In the genomic region with DNA sequence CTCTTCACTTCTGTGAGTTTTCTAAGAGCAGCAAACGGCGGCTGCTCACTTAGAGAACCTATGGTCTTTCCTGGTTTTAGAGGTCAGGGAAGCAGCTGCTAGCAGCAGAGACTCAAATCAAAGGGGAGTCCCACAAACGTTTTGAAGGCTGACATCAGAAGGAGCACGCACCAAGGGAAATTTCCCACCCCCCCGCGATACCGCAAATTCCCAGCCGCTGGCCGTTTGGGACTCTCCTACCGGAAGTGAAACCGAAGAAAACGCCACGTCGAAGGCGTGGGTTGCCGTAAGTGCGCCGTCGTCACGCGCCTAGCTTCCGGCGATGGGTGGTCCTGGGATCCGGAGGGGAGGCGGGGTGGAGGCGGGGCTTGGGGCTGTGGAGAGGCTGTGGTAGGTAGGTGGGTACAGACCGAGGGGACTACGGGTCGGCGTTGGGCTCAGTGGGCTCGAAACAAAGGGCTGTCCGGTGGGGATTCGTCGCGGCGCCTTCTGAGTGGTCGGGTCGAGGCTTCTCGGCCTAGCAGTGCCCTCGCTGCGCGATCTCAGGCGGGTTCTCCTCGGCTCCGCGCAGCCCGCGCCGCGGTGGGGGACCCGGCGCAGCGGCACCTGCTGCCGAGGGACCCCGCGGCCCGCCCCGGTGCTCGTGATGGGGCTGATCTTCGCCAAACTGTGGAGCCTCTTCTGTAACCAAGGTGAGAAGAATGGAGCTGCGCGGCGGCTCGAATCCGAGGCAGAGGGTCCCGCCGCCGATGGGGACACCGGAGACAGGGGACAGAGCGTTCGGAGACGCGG, we compare ENCODE assay signal across 1 cellular context.
TF ChIP-seq lines count a peak whose summit lies in the region.

ARL5B (plus strand) TSS at position 440 of the 792 bp plus-strand sequence; CDS start at position 647, 207 bp downstream.

TF ChIP-seq in HepG2, 621 proteins besides CTCF, POLR2A, EP300 and RAD21 (continued from another document and continues in another):
- TF ChIP-seq, protein P1, sequence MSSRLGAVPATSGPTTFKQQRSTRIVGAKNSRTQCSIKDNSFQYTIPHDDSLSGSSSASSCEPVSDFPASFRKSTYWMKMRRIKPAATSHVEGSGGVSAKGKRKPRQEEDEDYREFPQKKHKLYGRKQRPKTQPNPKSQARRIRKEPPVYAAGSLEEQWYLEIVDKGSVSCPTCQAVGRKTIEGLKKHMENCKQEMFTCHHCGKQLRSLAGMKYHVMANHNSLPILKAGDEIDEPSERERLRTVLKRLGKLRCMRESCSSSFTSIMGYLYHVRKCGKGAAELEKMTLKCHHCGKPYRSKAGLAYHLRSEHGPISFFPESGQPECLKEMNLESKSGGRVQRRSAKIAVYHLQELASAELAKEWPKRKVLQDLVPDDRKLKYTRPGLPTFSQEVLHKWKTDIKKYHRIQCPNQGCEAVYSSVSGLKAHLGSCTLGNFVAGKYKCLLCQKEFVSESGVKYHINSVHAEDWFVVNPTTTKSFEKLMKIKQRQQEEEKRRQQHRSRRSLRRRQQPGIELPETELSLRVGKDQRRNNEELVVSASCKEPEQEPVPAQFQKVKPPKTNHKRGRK (CRISPR knock-in tag; IDR thresholded peaks at IDR 0.05): no peak
- TF ChIP-seq TBL1XR1 (IDR thresholded peaks at IDR 0.05; ENCODE audit: borderline replicate concordance, low read length, partially characterized antibody) (peak; percentile 40), ZBTB7A (CRISPR knock-in tag; IDR thresholded peaks at IDR 0.05) (no peak), PHF20 (CRISPR knock-in tag; IDR thresholded peaks at IDR 0.05) (peak; percentile 82), RORA (CRISPR knock-in tag; IDR thresholded peaks at IDR 0.05) (no peak), KDM4B (CRISPR knock-in tag; IDR thresholded peaks at IDR 0.05) (0 out of 2 replicates have a peak, but pooled peaks have one; percentile 61), TFDP2 (CRISPR knock-in tag; IDR thresholded peaks at IDR 0.05) (no peak), REL (CRISPR knock-in tag; conservative IDR thresholded peaks at IDR 0.05) (peak; percentile 88), ZNF629 (CRISPR knock-in tag; conservative IDR thresholded peaks at IDR 0.05) (0 out of 2 replicates have a peak, but pooled peaks have one; percentile 16), ZMYM3 (CRISPR knock-in tag; IDR thresholded peaks at IDR 0.05) (no peak), HNRNPH1 (optimal IDR thresholded peaks at IDR 0.05; ENCODE audit: low read depth, low read length) (no peak), ARNT (IDR thresholded peaks at IDR 0.05) (no peak), ZNF446 (CRISPR knock-in tag; IDR thresholded peaks at IDR 0.05) (no peak), ZNF354B (CRISPR knock-in tag; IDR thresholded peaks at IDR 0.05) (no peak), MBD4 (IDR thresholded peaks at IDR 0.05; ENCODE audit: borderline replicate concordance, low read length) (no peak), RARA (CRISPR knock-in tag; IDR thresholded peaks at IDR 0.05) (0 out of 2 replicates have a peak, but pooled peaks have one; percentile 6), ZNF451 (CRISPR knock-in tag; IDR thresholded peaks at IDR 0.05) (no peak), NFYB (CRISPR knock-in tag; IDR thresholded peaks at IDR 0.05) (peak; percentile 54; the same call in 1 of the 2 replicates), ZFP62 (CRISPR knock-in tag; IDR thresholded peaks at IDR 0.05) (no peak), ZSCAN31 (CRISPR knock-in tag; IDR thresholded peaks at IDR 0.05; ENCODE audit: low read depth) (peak; percentile 37; the same call in 1 of the 2 replicates), HDAC2 (CRISPR knock-in tag; IDR thresholded peaks at IDR 0.05) (peak; percentile 67; the same call in 1 of the 2 replicates), ZNF607 (CRISPR knock-in tag; IDR thresholded peaks at IDR 0.05; ENCODE audit: borderline replicate concordance) (peak; percentile 96), ZNF615 (CRISPR knock-in tag; IDR thresholded peaks at IDR 0.05; ENCODE audit: borderline replicate concordance) (0 out of 2 replicates have a peak, but pooled peaks have one; percentile 80), ZNF251 (CRISPR knock-in tag; IDR thresholded peaks at IDR 0.05) (no peak), ZNF253 (CRISPR knock-in tag; IDR thresholded peaks at IDR 0.05; ENCODE audit: borderline replicate concordance) (no peak), HOXA3 (CRISPR knock-in tag; IDR thresholded peaks at IDR 0.05) (peak; percentile 94), IKZF4 (CRISPR knock-in tag; IDR thresholded peaks at IDR 0.05; ENCODE audit: borderline replicate concordance, low read depth, not compliant biosample characterization) (no peak), AGO1 (IDR thresholded peaks at IDR 0.05; ENCODE audit: low read depth, low read length, poor library complexity, severe bottlenecking) (peak; percentile 39), ZNF230 (CRISPR knock-in tag; IDR thresholded peaks at IDR 0.05) (peak; percentile 51; the same call in 1 of the 2 replicates), ZNF282 (IDR thresholded peaks at IDR 0.05; ENCODE audit: partially characterized antibody) (no peak), HNF4A (CRISPR knock-in tag; IDR thresholded peaks at IDR 0.05) (peak; percentile 51), CBX5 (CRISPR knock-in tag; IDR thresholded peaks at IDR 0.05; ENCODE audit: borderline replicate concordance) (peak; percentile 42; the same call in 1 of the 2 replicates), ZNF543 (CRISPR knock-in tag; IDR thresholded peaks at IDR 0.05) (peak; percentile 22; the same call in 1 of the 2 replicates), SAFB2 (CRISPR knock-in tag; IDR thresholded peaks at IDR 0.05; ENCODE audit: borderline replicate concordance, low read depth) (peak; percentile 81), RBFOX2 (IDR thresholded peaks at IDR 0.05; ENCODE audit: low read depth, low read length) (peak; percentile 98), ZNF350 (CRISPR knock-in tag; IDR thresholded peaks at IDR 0.05; ENCODE audit: borderline replicate concordance, low read depth) (peak; percentile 55; the same call in 1 of the 2 replicates), SP5 (CRISPR knock-in tag; IDR thresholded peaks at IDR 0.05; ENCODE audit: borderline replicate concordance, low read depth) (no peak; the same call in none of the 2 replicates), TEAD2 (CRISPR knock-in tag; IDR thresholded peaks at IDR 0.05) (no peak), ATF7-NPFF (CRISPR knock-in tag; IDR thresholded peaks at IDR 0.05; ENCODE audit: low read depth) (peak; percentile 33; the same call in 1 of the 2 replicates), MTF1 (CRISPR knock-in tag; IDR thresholded peaks at IDR 0.05) (no peak), ZNF510 (CRISPR knock-in tag; IDR thresholded peaks at IDR 0.05; ENCODE audit: low read depth) (0 out of 2 replicates have a peak, but pooled peaks have one; percentile 35), MAFF (IDR thresholded peaks at IDR 0.05; ENCODE audit: low read depth, low read length) (peak; percentile 7; the same call in 1 of the 2 replicates)
- TF ChIP-seq, protein P2, sequence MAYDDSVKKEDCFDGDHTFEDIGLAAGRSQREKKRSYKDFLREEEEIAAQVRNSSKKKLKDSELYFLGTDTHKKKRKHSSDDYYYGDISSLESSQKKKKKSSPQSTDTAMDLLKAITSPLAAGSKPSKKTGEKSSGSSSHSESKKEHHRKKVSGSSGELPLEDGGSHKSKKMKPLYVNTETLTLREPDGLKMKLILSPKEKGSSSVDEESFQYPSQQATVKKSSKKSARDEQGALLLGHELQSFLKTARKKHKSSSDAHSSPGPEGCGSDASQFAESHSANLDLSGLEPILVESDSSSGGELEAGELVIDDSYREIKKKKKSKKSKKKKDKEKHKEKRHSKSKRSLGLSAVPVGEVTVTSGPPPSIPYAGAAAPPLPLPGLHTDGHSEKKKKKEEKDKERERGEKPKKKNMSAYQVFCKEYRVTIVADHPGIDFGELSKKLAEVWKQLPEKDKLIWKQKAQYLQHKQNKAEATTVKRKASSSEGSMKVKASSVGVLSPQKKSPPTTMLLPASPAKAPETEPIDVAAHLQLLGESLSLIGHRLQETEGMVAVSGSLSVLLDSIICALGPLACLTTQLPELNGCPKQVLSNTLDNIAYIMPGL (CRISPR knock-in tag; IDR thresholded peaks at IDR 0.05; ENCODE audit: borderline replicate concordance in 1 of 2, low read depth in 1 of 2): peak in 1 of 2 experiments; percentile 80; a peak in 3 of 4 replicates
- TF ChIP-seq, protein P3, sequence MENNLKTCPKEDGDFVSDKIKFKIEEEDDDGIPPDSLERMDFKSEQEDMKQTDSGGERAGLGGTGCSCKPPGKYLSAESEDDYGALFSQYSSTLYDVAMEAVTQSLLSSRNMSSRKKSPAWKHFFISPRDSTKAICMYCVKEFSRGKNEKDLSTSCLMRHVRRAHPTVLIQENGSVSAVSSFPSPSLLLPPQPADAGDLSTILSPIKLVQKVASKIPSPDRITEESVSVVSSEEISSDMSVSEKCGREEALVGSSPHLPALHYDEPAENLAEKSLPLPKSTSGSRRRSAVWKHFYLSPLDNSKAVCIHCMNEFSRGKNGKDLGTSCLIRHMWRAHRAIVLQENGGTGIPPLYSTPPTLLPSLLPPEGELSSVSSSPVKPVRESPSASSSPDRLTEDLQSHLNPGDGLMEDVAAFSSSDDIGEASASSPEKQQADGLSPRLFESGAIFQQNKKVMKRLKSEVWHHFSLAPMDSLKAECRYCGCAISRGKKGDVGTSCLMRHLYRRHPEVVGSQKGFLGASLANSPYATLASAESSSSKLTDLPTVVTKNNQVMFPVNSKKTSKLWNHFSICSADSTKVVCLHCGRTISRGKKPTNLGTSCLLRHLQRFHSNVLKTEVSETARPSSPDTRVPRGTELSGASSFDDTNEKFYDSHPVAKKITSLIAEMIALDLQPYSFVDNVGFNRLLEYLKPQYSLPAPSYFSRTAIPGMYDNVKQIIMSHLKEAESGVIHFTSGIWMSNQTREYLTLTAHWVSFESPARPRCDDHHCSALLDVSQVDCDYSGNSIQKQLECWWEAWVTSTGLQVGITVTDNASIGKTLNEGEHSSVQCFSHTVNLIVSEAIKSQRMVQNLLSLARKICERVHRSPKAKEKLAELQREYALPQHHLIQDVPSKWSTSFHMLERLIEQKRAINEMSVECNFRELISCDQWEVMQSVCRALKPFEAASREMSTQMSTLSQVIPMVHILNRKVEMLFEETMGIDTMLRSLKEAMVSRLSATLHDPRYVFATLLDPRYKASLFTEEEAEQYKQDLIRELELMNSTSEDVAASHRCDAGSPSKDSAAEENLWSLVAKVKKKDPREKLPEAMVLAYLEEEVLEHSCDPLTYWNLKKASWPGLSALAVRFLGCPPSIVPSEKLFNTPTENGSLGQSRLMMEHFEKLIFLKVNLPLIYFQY (CRISPR knock-in tag; IDR thresholded peaks at IDR 0.05; ENCODE audit: borderline replicate concordance): no peak
- TF ChIP-seq, protein P4, sequence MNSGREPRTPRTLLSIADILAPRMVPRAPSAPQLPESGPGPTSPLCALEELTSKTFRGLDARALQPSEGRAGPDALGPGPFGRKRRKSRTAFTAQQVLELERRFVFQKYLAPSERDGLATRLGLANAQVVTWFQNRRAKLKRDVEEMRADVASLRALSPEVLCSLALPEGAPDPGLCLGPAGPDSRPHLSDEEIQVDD (CRISPR knock-in tag; IDR thresholded peaks at IDR 0.05; ENCODE audit: borderline replicate concordance): no peak
- TF ChIP-seq, protein P5, sequence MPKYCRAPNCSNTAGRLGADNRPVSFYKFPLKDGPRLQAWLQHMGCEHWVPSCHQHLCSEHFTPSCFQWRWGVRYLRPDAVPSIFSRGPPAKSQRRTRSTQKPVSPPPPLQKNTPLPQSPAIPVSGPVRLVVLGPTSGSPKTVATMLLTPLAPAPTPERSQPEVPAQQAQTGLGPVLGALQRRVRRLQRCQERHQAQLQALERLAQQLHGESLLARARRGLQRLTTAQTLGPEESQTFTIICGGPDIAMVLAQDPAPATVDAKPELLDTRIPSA (CRISPR knock-in tag; IDR thresholded peaks at IDR 0.05; ENCODE audit: borderline replicate concordance): peak; percentile 83; the same call in 1 of the 2 replicates
- TF ChIP-seq, protein P6, sequence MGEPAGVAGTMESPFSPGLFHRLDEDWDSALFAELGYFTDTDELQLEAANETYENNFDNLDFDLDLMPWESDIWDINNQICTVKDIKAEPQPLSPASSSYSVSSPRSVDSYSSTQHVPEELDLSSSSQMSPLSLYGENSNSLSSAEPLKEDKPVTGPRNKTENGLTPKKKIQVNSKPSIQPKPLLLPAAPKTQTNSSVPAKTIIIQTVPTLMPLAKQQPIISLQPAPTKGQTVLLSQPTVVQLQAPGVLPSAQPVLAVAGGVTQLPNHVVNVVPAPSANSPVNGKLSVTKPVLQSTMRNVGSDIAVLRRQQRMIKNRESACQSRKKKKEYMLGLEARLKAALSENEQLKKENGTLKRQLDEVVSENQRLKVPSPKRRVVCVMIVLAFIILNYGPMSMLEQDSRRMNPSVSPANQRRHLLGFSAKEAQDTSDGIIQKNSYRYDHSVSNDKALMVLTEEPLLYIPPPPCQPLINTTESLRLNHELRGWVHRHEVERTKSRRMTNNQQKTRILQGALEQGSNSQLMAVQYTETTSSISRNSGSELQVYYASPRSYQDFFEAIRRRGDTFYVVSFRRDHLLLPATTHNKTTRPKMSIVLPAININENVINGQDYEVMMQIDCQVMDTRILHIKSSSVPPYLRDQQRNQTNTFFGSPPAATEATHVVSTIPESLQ (CRISPR knock-in tag; conservative IDR thresholded peaks at IDR 0.05): 0 out of 2 replicates have a peak, but pooled peaks have one; percentile 11
- TF ChIP-seq, protein P7, sequence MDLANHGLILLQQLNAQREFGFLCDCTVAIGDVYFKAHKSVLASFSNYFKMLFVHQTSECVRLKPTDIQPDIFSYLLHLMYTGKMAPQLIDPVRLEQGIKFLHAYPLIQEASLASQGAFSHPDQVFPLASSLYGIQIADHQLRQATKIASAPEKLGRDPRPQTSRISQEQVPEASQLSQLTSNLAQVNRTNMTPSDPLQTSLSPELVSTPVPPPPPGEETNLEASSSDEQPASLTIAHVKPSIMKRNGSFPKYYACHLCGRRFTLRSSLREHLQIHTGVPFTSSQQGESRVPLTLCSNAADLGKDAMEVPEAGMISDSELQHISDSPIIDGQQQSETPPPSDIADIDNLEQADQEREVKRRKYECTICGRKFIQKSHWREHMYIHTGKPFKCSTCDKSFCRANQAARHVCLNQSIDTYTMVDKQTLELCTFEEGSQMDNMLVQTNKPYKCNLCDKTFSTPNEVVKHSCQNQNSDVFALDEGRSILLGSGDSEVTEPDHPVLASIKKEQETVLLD (CRISPR knock-in tag; IDR thresholded peaks at IDR 0.05; ENCODE audit: low read depth): peak; percentile 73
- TF ChIP-seq, protein P8, sequence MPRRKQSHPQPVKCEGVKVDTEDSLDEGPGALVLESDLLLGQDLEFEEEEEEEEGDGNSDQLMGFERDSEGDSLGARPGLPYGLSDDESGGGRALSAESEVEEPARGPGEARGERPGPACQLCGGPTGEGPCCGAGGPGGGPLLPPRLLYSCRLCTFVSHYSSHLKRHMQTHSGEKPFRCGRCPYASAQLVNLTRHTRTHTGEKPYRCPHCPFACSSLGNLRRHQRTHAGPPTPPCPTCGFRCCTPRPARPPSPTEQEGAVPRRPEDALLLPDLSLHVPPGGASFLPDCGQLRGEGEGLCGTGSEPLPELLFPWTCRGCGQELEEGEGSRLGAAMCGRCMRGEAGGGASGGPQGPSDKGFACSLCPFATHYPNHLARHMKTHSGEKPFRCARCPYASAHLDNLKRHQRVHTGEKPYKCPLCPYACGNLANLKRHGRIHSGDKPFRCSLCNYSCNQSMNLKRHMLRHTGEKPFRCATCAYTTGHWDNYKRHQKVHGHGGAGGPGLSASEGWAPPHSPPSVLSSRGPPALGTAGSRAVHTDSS (CRISPR knock-in tag; conservative IDR thresholded peaks at IDR 0.05): no peak
